Comparison of ENCODE assay signal across 19 cellular contexts in genomic region chr7:151664268-151664667, GRCh38.
DNase-seq lines count a peak whose midpoint lies in the region; ATAC-seq and TF ChIP-seq lines count a peak whose summit lies in the region.
"Had no signal": no experiment of that assay in that cellular context is flagged by ENCODE, and none has a peak within 500 bp of the region (broad histone marks: within the 10 kb centered on the region; RNA-seq: fewer than 3 reads in every experiment).

No MANE protein-coding gene starts in this region.

- ATAC-seq in natural killer cell = peak in 1 of 3 donors; percentile 41
- no peak for ATAC-seq in natural killer cell treated with Interleukin-12 subunit alpha and Interleukin-12 subunit beta and Interleukin-15 and Interleukin-18, amount 100 ng/mL, for 72 hours
- peak in 3 of 4 donors; percentile 31 to 57 (median 41) for ATAC-seq in heart left ventricle
- ATAC-seq in right cardiac atrium = peak; percentile 68 to 78
- no peak for ATAC-seq in HG03175 (IDR thresholded peaks at IDR 0.05; ENCODE audit: unreplicated experiment)
- ATAC-seq: Panc1 had no signal

- H3K36me3 Mint-ChIP-seq in natural killer cell = no peaks in the 10 kb centered on the region
- H3K36me3 Mint-ChIP-seq in natural killer cell treated with Interleukin-12 subunit alpha and Interleukin-12 subunit beta and Interleukin-15 and Interleukin-18, amount 100 ng/mL, for 72 hours = no peaks in the 10 kb centered on the region
- peaks cover 2% of the 10 kb centered on the region for H3K36me3 Mint-ChIP-seq in activated CD4-positive, alpha-beta T cell treated with anti-CD3 and anti-CD28 coated beads, Interleukin-2, amount 10 ng/mL, durations not matched to agents 24 days and 14 days (ENCODE audit: low read depth)

- H3K9me3 ChIP-seq in heart left ventricle = peaks cover 0 to 17% (median 0%) of the 10 kb centered on the region in 12 donors
- H3K9me3 ChIP-seq in right cardiac atrium (ENCODE audit: control insufficient read depth, low read length) = no peaks in the 10 kb centered on the region
- H3K9me3 ChIP-seq: SK-N-SH had no signal

- H3K4me3 ChIP-seq in heart left ventricle = no peak overlapping the region
- no peak overlapping the region for H3K4me3 ChIP-seq in right cardiac atrium (ENCODE audit: low read length)
- H3K4me3 ChIP-seq: GM23248, MG63 had no signal

- no peak for TF ChIP-seq POLR2A in heart left ventricle (IDR thresholded peaks at IDR 0.05)

- peaks cover 0 to 4% (median 0%) of the 10 kb centered on the region in 9 donors for H3K36me3 ChIP-seq in heart left ventricle
- H3K36me3 ChIP-seq: MG63 had no signal

- intact Hi-C loops in natural killer cell (cut with micrococcal nuclease) = no loop called here
- intact Hi-C loops in heart left ventricle (cut with DNase I) = no loop called here
- intact Hi-C loops in right cardiac atrium (cut with DNase I) = no loop called here
- intact Hi-C loops in activated CD4-positive, alpha-beta T cell treated with anti-CD3 and anti-CD28 coated beads, Interleukin-2, amount 10 ng/mL, durations not matched to agents 24 days and 14 days (cut with micrococcal nuclease) = no loop called here

- TF ChIP-seq CTCF in natural killer cell (IDR thresholded peaks at IDR 0.05) (no peak), heart left ventricle (IDR thresholded peaks at IDR 0.05) (no peak)

- DNase-seq in natural killer cell = no peak
- DNase-seq in natural killer cell treated with Interleukin-12 subunit alpha and Interleukin-12 subunit beta and Interleukin-15 and Interleukin-18, amount 100 ng/mL, for 72 hours (ENCODE audit: low spot score) = no peak
- DNase-seq in heart left ventricle = no peak
- peak in 1 of 3 donors; percentile 64 for DNase-seq in right cardiac atrium
- no peak for DNase-seq in DMS53 treated with DMSO at 0.1 percent for 48 hours (lab: John Stamatoyannopoulos, UW; ENCODE audit: unreplicated experiment)
- no peak for DNase-seq in activated CD4-positive, alpha-beta T cell treated with anti-CD3 and anti-CD28 coated beads, Interleukin-2, amount 10 ng/mL, durations not matched to agents 24 days and 14 days
- DNase-seq: Calu3, DMS153, H7, KG1, MG63, NCI-H1105 treated with DMSO at 0.1 percent for 48 hours, NCI-H2029, NCI-H524 treated with DMSO at 0.1 percent for 48 hours, NCI-H774, SK-N-SH had no signal

- WGBS in heart left ventricle, 4 donors = 55 to 71% (median 59%) methylated on average over 3 of the region's 3 CpGs
- 60% methylated on average over 3 of the region's 3 CpGs for WGBS in right cardiac atrium

- peaks cover 0 to 36% (median 12%) of the 10 kb centered on the region in 12 donors for H3K4me1 ChIP-seq in heart left ventricle
- H3K4me1 ChIP-seq in right cardiac atrium (ENCODE audit: control insufficient read depth, insufficient read depth, low read length) = peaks cover 13% of the 10 kb centered on the region

- H3K27ac Mint-ChIP-seq in natural killer cell = no peak overlapping the region
- peak overlapping the region in 1 of 2 donors; percentile 74 for H3K27ac Mint-ChIP-seq in natural killer cell treated with Interleukin-12 subunit alpha and Interleukin-12 subunit beta and Interleukin-15 and Interleukin-18, amount 100 ng/mL, for 72 hours
- H3K27ac Mint-ChIP-seq in activated CD4-positive, alpha-beta T cell treated with anti-CD3 and anti-CD28 coated beads, Interleukin-2, amount 10 ng/mL, durations not matched to agents 24 days and 14 days = no peak overlapping the region

- H3K27me3 ChIP-seq in heart left ventricle (no peaks in the 10 kb centered on the region), right cardiac atrium (ENCODE audit: control insufficient read depth, insufficient read depth) (no peaks in the 10 kb centered on the region)
- H3K27me3 ChIP-seq: MG63 had no signal

- peaks cover 32 to 40% of the 10 kb centered on the region in 2 donors for H3K4me1 Mint-ChIP-seq in natural killer cell
- peaks cover 23 to 29% of the 10 kb centered on the region in 2 donors for H3K4me1 Mint-ChIP-seq in natural killer cell treated with Interleukin-12 subunit alpha and Interleukin-12 subunit beta and Interleukin-15 and Interleukin-18, amount 100 ng/mL, for 72 hours (ENCODE audit: low read depth in 2 of 2)
- H3K4me1 Mint-ChIP-seq in activated CD4-positive, alpha-beta T cell treated with anti-CD3 and anti-CD28 coated beads, Interleukin-2, amount 10 ng/mL, durations not matched to agents 24 days and 14 days = peaks cover 3% of the 10 kb centered on the region

- H3K27ac ChIP-seq in heart left ventricle (peak overlapping the region in 9 of 12 donors; percentile 61 to 86 (median 77)), right cardiac atrium (ENCODE audit: low read length) (peak overlapping the region; percentile 99)
- H3K27ac ChIP-seq: GM23248 had no signal

- peak overlapping the region; percentile 52 for H3K4me3 Mint-ChIP-seq in natural killer cell
- no peak overlapping the region for H3K4me3 Mint-ChIP-seq in natural killer cell treated with Interleukin-12 subunit alpha and Interleukin-12 subunit beta and Interleukin-15 and Interleukin-18, amount 100 ng/mL, for 72 hours
- H3K4me3 Mint-ChIP-seq in activated CD4-positive, alpha-beta T cell treated with anti-CD3 and anti-CD28 coated beads, Interleukin-2, amount 10 ng/mL, durations not matched to agents 24 days and 14 days = no peak overlapping the region

- no peaks in the 10 kb centered on the region for H3K9me3 Mint-ChIP-seq in natural killer cell
- no peaks in the 10 kb centered on the region for H3K9me3 Mint-ChIP-seq in natural killer cell treated with Interleukin-12 subunit alpha and Interleukin-12 subunit beta and Interleukin-15 and Interleukin-18, amount 100 ng/mL, for 72 hours
- H3K9me3 Mint-ChIP-seq in activated CD4-positive, alpha-beta T cell treated with anti-CD3 and anti-CD28 coated beads, Interleukin-2, amount 10 ng/mL, durations not matched to agents 24 days and 14 days = peaks cover 5% of the 10 kb centered on the region

- no peaks in the 10 kb centered on the region for H3K27me3 Mint-ChIP-seq in natural killer cell (ENCODE audit: low read depth in 2 of 2)
- no peaks in the 10 kb centered on the region for H3K27me3 Mint-ChIP-seq in natural killer cell treated with Interleukin-12 subunit alpha and Interleukin-12 subunit beta and Interleukin-15 and Interleukin-18, amount 100 ng/mL, for 72 hours
- H3K27me3 Mint-ChIP-seq in activated CD4-positive, alpha-beta T cell treated with anti-CD3 and anti-CD28 coated beads, Interleukin-2, amount 10 ng/mL, durations not matched to agents 24 days and 14 days = no peaks in the 10 kb centered on the region

Comparison
In these comparisons a context has a peak if more than half of its experiments do, and no peak if none do; other contexts are left out.
1. ATAC-seq: peak in heart left ventricle (3 of 4) and right cardiac atrium (2 of 2); none in natural killer cell treated with Interleukin-12 subunit alpha and Interleukin-12 subunit beta and Interleukin-15 and Interleukin-18, amount 100 ng/mL, for 72 hours (0 of 2) and HG03175 (single experiment).